17 cellular contexts compared by ENCODE assay signal in the genomic region with DNA sequence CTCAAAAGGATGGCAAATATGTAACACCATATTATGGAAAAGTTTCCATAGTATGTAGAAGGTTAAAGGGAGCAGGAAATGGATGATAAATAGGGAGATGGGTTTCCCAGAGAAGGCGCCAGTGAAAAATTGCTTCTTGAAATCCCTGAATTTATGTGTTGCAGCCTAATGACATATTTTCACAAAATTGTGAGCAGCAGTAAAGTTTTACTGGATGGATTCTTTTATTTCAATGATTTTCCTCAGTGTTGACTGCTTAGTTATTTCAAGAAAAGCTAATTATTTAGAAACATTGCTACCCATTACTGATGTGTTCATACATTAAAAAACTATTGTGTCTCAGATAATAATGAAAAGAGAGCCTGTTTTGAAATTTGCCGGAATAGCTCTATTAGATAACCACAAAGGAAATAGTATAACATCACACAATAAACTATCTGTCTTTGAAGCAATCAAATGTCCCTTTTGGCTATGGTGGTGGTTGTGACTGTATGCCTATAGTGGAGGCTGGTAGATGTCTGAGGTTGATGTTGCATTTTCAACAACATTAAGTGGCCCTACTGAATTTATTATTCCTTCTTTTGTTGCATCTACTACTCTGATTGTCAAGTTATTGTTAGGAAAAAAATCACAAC.
DNase-seq lines count a peak whose midpoint lies in the region; ATAC-seq and TF ChIP-seq lines count a peak whose summit lies in the region.
"Had no signal": no experiment of that assay in that cellular context is flagged by ENCODE, and none has a peak within 500 bp of the region (broad histone marks: within the 10 kb centered on the region; RNA-seq: fewer than 3 reads in every experiment).

No MANE protein-coding gene starts in this region.

- no peak for ATAC-seq in right cardiac atrium
- ATAC-seq: A549 had no signal

- POLR2A ChIA-PET in GM10248 (lab: Yijun Ruan, JAX): no interaction called here

- TF ChIP-seq CTCF in left ventricle myocardium inferior (IDR thresholded peaks at IDR 0.05; ENCODE audit: borderline replicate concordance) (no peak), GM13977 (IDR thresholded peaks at IDR 0.05; ENCODE audit: extremely low read depth, insufficient read depth, missing control alignments) (no peak), GM10248 (IDR thresholded peaks at IDR 0.05; ENCODE audit: control extremely low read depth, extremely low read depth, low read depth, missing control alignments) (no peak)

- CTCF ChIA-PET in GM10248 (lab: Yijun Ruan, JAX): no interaction called here

- H3K27ac ChIP-seq in left ventricle myocardium inferior (replicated peaks) (peak overlapping the region; percentile 88), right cardiac atrium (ENCODE audit: low read length) (no peak overlapping the region)
- H3K27ac ChIP-seq: A549 had no signal

- DNase-seq in left ventricle myocardium inferior: no peak
- no peak for DNase-seq in right cardiac atrium
- peak; percentile 95 for DNase-seq in SK-MEL-5 (ENCODE audit: low read depth, low spot score)
- peak; percentile 36 for DNase-seq in pons (ENCODE audit: low spot score)
- no peak for DNase-seq in GM13977 (ENCODE audit: low spot score)
- DNase-seq in GM10248 (ENCODE audit: extremely low spot score): no peak
- DNase-seq: 8988T; C1 segment of cervical spinal cord; CD4-positive, alpha-beta memory T cell; DMS 273 treated with DMSO at 0.1 percent for 48 hours; DMS79; EL; GDM1; GOT3; HFFc6 had no signal

- H3K36me3 ChIP-seq in left ventricle myocardium inferior: no peaks in the 10 kb centered on the region
- H3K36me3 ChIP-seq: HAP-1 had no signal

- peaks cover 25% of the 10 kb centered on the region for H3K4me1 ChIP-seq in left ventricle myocardium inferior
- no peaks in the 10 kb centered on the region for H3K4me1 ChIP-seq in right cardiac atrium (ENCODE audit: control insufficient read depth, insufficient read depth, low read length)
- H3K4me1 ChIP-seq: A549, HAP-1 had no signal

- WGBS in right cardiac atrium: 61% methylated on average over 2 of the region's 2 CpGs

- no peaks in the 10 kb centered on the region for H3K9me3 ChIP-seq in left ventricle myocardium inferior (replicated peaks)
- H3K9me3 ChIP-seq in right cardiac atrium (ENCODE audit: control insufficient read depth, low read length): no peaks in the 10 kb centered on the region
- H3K9me3 ChIP-seq: A549, HAP-1 had no signal

- H3K27me3 ChIP-seq in left ventricle myocardium inferior (ENCODE audit: low read depth) (no peaks in the 10 kb centered on the region), right cardiac atrium (ENCODE audit: control insufficient read depth, insufficient read depth) (no peaks in the 10 kb centered on the region)

- peak overlapping the region; percentile 56 for H3K4me3 ChIP-seq in left ventricle myocardium inferior
- no peak overlapping the region for H3K4me3 ChIP-seq in right cardiac atrium (ENCODE audit: low read length)
- H3K4me3 ChIP-seq: A549, HAP-1 had no signal

- intact Hi-C loops in left ventricle myocardium inferior (cut with micrococcal nuclease): no loop called here
- intact Hi-C loops in right cardiac atrium (cut with DNase I): loop anchor here in 1 of 4 donors (10.0 kb wide), 1 partner anchor 165 kb away; a partner anchor contains a TSS

- in situ Hi-C loops in SK-MEL-5 (cut with HindIII; ENCODE audit: low pct_unique_long_range_greater_than_20kb, low sequenced_read_pairs): no loop called here
- in situ Hi-C loops in GM13977 (cut with MboI; ENCODE audit: low pct_unique_long_range_greater_than_20kb, low sequenced_read_pairs, unreplicated experiment): no loop called here

Comparison
In these comparisons a context has a peak if more than half of its experiments do, and no peak if none do; other contexts are left out.
1. DNase-seq: peak in SK-MEL-5 (single experiment) and pons (single experiment); none in left ventricle myocardium inferior (single experiment), right cardiac atrium (0 of 3), GM13977 (single experiment) and GM10248 (single experiment).